In genomic region chr15:59372352-59373211, GRCh38 we compare ENCODE assay signal across 1 cellular context.
A peak's percentile ranks its signal among the peaks of the same experiment; 100 is the strongest.
TF ChIP-seq lines count a peak whose summit lies in the region.

Gene MYO1E (minus strand): TSS chr15:59372871. CDS start chr15:59372500, 371 bp downstream.

TF ChIP-seq in HepG2, 621 proteins besides CTCF, POLR2A, EP300 and RAD21 (continued from another document and continues in another):
- TF ChIP-seq ZBTB20 (CRISPR knock-in tag; IDR thresholded peaks at IDR 0.05; ENCODE audit: borderline replicate concordance, low read depth) = no peak; the same call in 1 of the 2 replicates
- TF ChIP-seq ZNF207 (IDR thresholded peaks at IDR 0.05; ENCODE audit: borderline replicate concordance) = no peak
- no peak for TF ChIP-seq TCF7 (IDR thresholded peaks at IDR 0.05; ENCODE audit: low read depth)
- TF ChIP-seq ZEB1 (IDR thresholded peaks at IDR 0.05; ENCODE audit: insufficient replicate concordance, low read depth) = peak; percentile 67
- no peak; the same call in 1 of the 2 replicates for TF ChIP-seq ZNF460 (CRISPR knock-in tag; IDR thresholded peaks at IDR 0.05; ENCODE audit: borderline replicate concordance)
- 0 out of 2 replicates have a peak, but pooled peaks have one; percentile 64 for TF ChIP-seq ZNF17 (CRISPR knock-in tag; IDR thresholded peaks at IDR 0.05)
- TF ChIP-seq JUN (CRISPR knock-in tag; IDR thresholded peaks at IDR 0.05) = no peak; the same call in 1 of the 2 replicates
- no peak for TF ChIP-seq E2F2 (CRISPR knock-in tag; IDR thresholded peaks at IDR 0.05; ENCODE audit: borderline replicate concordance)
- TF ChIP-seq E2F1 (CRISPR knock-in tag; IDR thresholded peaks at IDR 0.05) = 0 out of 2 replicates have a peak, but pooled peaks have one; percentile 53
- TF ChIP-seq NFYC (CRISPR knock-in tag; IDR thresholded peaks at IDR 0.05) = peak; percentile 84
- TF ChIP-seq ZBTB8A (CRISPR knock-in tag; IDR thresholded peaks at IDR 0.05; ENCODE audit: borderline replicate concordance, low read depth) = 0 out of 2 replicates have a peak, but pooled peaks have one; percentile 47
- TF ChIP-seq PATZ1 (CRISPR knock-in tag; IDR thresholded peaks at IDR 0.05) = no peak; the same call in 1 of the 2 replicates
- peak; percentile 80 for TF ChIP-seq TFDP2 (CRISPR knock-in tag; IDR thresholded peaks at IDR 0.05)
- TF ChIP-seq CHD2 (IDR thresholded peaks at IDR 0.05; ENCODE audit: low read depth, low read length) = no peak
- TF ChIP-seq CSRNP1 (CRISPR knock-in tag; IDR thresholded peaks at IDR 0.05) = peak; percentile 73; the same call in 1 of the 2 replicates
- no peak for TF ChIP-seq MNT (IDR thresholded peaks at IDR 0.05)
- TF ChIP-seq ZNF816 (CRISPR knock-in tag; IDR thresholded peaks at IDR 0.05; ENCODE audit: borderline replicate concordance) = 0 out of 2 replicates have a peak, but pooled peaks have one; percentile 37
- TF ChIP-seq FOXP4 (CRISPR knock-in tag; IDR thresholded peaks at IDR 0.05) = peak; percentile 59; the same call in 1 of the 2 replicates
- 0 out of 2 replicates have a peak, but pooled peaks have one; percentile 49 for TF ChIP-seq ZNF839 (CRISPR knock-in tag; IDR thresholded peaks at IDR 0.05; ENCODE audit: borderline replicate concordance)
- peak; percentile 97 for TF ChIP-seq ZNF501 (CRISPR knock-in tag; IDR thresholded peaks at IDR 0.05)
- 0 out of 2 replicates have a peak, but pooled peaks have one; percentile 76 for TF ChIP-seq RFXANK (CRISPR knock-in tag; IDR thresholded peaks at IDR 0.05)
- TF ChIP-seq FOXM1 (CRISPR knock-in tag; IDR thresholded peaks at IDR 0.05) = no peak
- no peak for TF ChIP-seq TBL1XR1 (IDR thresholded peaks at IDR 0.05; ENCODE audit: borderline replicate concordance, low read length, partially characterized antibody)
- no peak for TF ChIP-seq KDM6A (CRISPR knock-in tag; IDR thresholded peaks at IDR 0.05; ENCODE audit: low read depth)
- TF ChIP-seq SETDB1 (CRISPR knock-in tag; IDR thresholded peaks at IDR 0.05; ENCODE audit: borderline replicate concordance) = no peak
- TF ChIP-seq STAT5B (CRISPR knock-in tag; IDR thresholded peaks at IDR 0.05) = no peak
- peak; percentile 72; the same call in 1 of the 2 replicates for TF ChIP-seq ZNF558 (CRISPR knock-in tag; IDR thresholded peaks at IDR 0.05; ENCODE audit: borderline replicate concordance)
- TF ChIP-seq ZSCAN25 (CRISPR knock-in tag; IDR thresholded peaks at IDR 0.05) = peak; percentile 73
- 0 out of 2 replicates have a peak, but pooled peaks have one; percentile 20 for TF ChIP-seq ZNF331 (CRISPR knock-in tag; IDR thresholded peaks at IDR 0.05)
- peak; percentile 70 for TF ChIP-seq ATF7-NPFF (CRISPR knock-in tag; IDR thresholded peaks at IDR 0.05; ENCODE audit: low read depth)
- peak; percentile 82 for TF ChIP-seq KDM2A (CRISPR knock-in tag; IDR thresholded peaks at IDR 0.05; ENCODE audit: borderline replicate concordance, low read depth)
- peak; percentile 45; the same call in 1 of the 2 replicates for TF ChIP-seq MAF1 (CRISPR knock-in tag; IDR thresholded peaks at IDR 0.05; ENCODE audit: borderline replicate concordance)
- no peak for TF ChIP-seq XBP1 (CRISPR knock-in tag; IDR thresholded peaks at IDR 0.05)
- TF ChIP-seq PCBP1 (IDR thresholded peaks at IDR 0.05; ENCODE audit: borderline replicate concordance, low read depth, low read length) = no peak
- TF ChIP-seq RCOR2 (CRISPR knock-in tag; IDR thresholded peaks at IDR 0.05) = peak; percentile 36; the same call in 1 of the 2 replicates
- TF ChIP-seq SOX5 (CRISPR knock-in tag; IDR thresholded peaks at IDR 0.05; ENCODE audit: borderline replicate concordance) = peak; percentile 48; the same call in 1 of the 2 replicates
- no peak for TF ChIP-seq POLR2AphosphoS2 (IDR thresholded peaks at IDR 0.05; ENCODE audit: low read depth, low read length)
- TF ChIP-seq MLLT10 (CRISPR knock-in tag; IDR thresholded peaks at IDR 0.05) = no peak
- TF ChIP-seq PBX3 (CRISPR knock-in tag; IDR thresholded peaks at IDR 0.05; ENCODE audit: borderline replicate concordance) = no peak
- TF ChIP-seq ZNF24 (IDR thresholded peaks at IDR 0.05) = no peak
- TF ChIP-seq GFI1 (CRISPR knock-in tag; IDR thresholded peaks at IDR 0.05; ENCODE audit: borderline replicate concordance) = peak; percentile 62; the same call in 1 of the 2 replicates
- TF ChIP-seq ATRX (CRISPR knock-in tag; IDR thresholded peaks at IDR 0.05; ENCODE audit: borderline replicate concordance) = no peak
- no peak for TF ChIP-seq HMGA1 (CRISPR knock-in tag; conservative IDR thresholded peaks at IDR 0.05)
- TF ChIP-seq ZNF549 (CRISPR knock-in tag; IDR thresholded peaks at IDR 0.05) = no peak
- no peak for TF ChIP-seq CC2D1A (CRISPR knock-in tag; IDR thresholded peaks at IDR 0.05)
- no peak for TF ChIP-seq ETS1 (CRISPR knock-in tag; IDR thresholded peaks at IDR 0.05)
- TF ChIP-seq HCFC1 (IDR thresholded peaks at IDR 0.05; ENCODE audit: low read depth, low read length) = peak; percentile 51; the same call in 1 of the 2 replicates
- TF ChIP-seq ZBTB37 (CRISPR knock-in tag; IDR thresholded peaks at IDR 0.05) = no peak
- TF ChIP-seq RXRA (CRISPR knock-in tag; IDR thresholded peaks at IDR 0.05) = peak; percentile 58; the same call in 1 of the 2 replicates
- TF ChIP-seq HMG20A (CRISPR knock-in tag; IDR thresholded peaks at IDR 0.05; ENCODE audit: borderline replicate concordance) = no peak
- TF ChIP-seq ZNF660 (CRISPR knock-in tag; IDR thresholded peaks at IDR 0.05; ENCODE audit: borderline replicate concordance, low read depth) = no peak
- no peak for TF ChIP-seq ZNF180 (CRISPR knock-in tag; IDR thresholded peaks at IDR 0.05; ENCODE audit: borderline replicate concordance, low read depth)
